ENCODE assay signal across 9 cellular contexts in genomic region chr5:40386293-40386692, GRCh38.
A peak's percentile ranks its signal among the peaks of the same experiment; 100 is the strongest.
DNase-seq lines count a peak whose midpoint lies in the region; ATAC-seq and TF ChIP-seq lines count a peak whose summit lies in the region.
"Had no signal": no experiment of that assay in that cellular context is flagged by ENCODE, and none has a peak within 500 bp of the region (broad histone marks: within the 10 kb centered on the region; RNA-seq: fewer than 3 reads in every experiment).

No MANE protein-coding gene starts in this region.

- TF ChIP-seq CTCF in RWPE2 (IDR thresholded peaks at IDR 0.05; ENCODE audit: poor library complexity, severe bottlenecking) (no peak), neutrophil (IDR thresholded peaks at IDR 0.05) (no peak)

- H3K9me3 ChIP-seq in RWPE2 (ENCODE audit: severe bottlenecking) (no peaks in the 10 kb centered on the region), neutrophil (no peaks in the 10 kb centered on the region)

- peaks cover 86% of the 10 kb centered on the region for H3K4me1 Mint-ChIP-seq in activated T-cell treated with anti-CD3 and anti-CD28 coated beads, Interleukin-2, amount 50 U/mL, for 4 hours (ENCODE audit: low read depth)

- peaks cover 47% of the 10 kb centered on the region for H3K4me1 ChIP-seq in RWPE2 (ENCODE audit: insufficient read depth, poor library complexity, severe bottlenecking)
- H3K4me1 ChIP-seq in neutrophil (ENCODE audit: control insufficient read depth in 1 of 2, insufficient read depth in 1 of 2, low read depth in 1 of 2, low read length in 1 of 2) = peaks cover 54 to 60% of the 10 kb centered on the region in 2 experiments

- H3K4me3 Mint-ChIP-seq in activated T-cell treated with anti-CD3 and anti-CD28 coated beads, Interleukin-2, amount 50 U/mL, for 4 hours = no peak overlapping the region

- H3K27ac ChIP-seq in RWPE2 (ENCODE audit: poor library complexity, severe bottlenecking) = peak overlapping the region; percentile 73
- H3K27ac ChIP-seq in neutrophil = peak overlapping the region; percentile 86
- H3K27ac ChIP-seq: C4-2B had no signal

- no peaks in the 10 kb centered on the region for H3K27me3 Mint-ChIP-seq in activated T-cell treated with anti-CD3 and anti-CD28 coated beads, Interleukin-2, amount 50 U/mL, for 4 hours (ENCODE audit: low read depth)

- DNase-seq in activated T-cell treated with anti-CD3 and anti-CD28 coated beads, Interleukin-2, amount 50 U/mL, for 4 hours = no peak
- DNase-seq in activated T-cell treated with anti-CD3 and anti-CD28 coated beads, Interleukin-2, amount 50 U/mL, for 1 hour = no peak
- DNase-seq in RWPE2 (ENCODE audit: low spot score) (no peak), NCI-H510A treated with DMSO at 0.1 percent for 48 hours (lab: John Stamatoyannopoulos, UW) (no peak), ureter (ENCODE audit: low spot score) (no peak), GM19238 (ENCODE audit: insufficient read length, low spot score) (no peak)

- H3K36me3 ChIP-seq in RWPE2 (ENCODE audit: low read depth) (no peaks in the 10 kb centered on the region), neutrophil (no peaks in the 10 kb centered on the region)

- peak; percentile 16 to 19 for ATAC-seq in activated T-cell treated with anti-CD3 and anti-CD28 coated beads, Interleukin-2, amount 50 U/mL, for 4 hours
- ATAC-seq in HG03039 (IDR thresholded peaks at IDR 0.05; ENCODE audit: unreplicated experiment) = peak; percentile 84
- no peak for ATAC-seq in RWPE2 (ENCODE audit: low read depth)

- no peaks in the 10 kb centered on the region for H3K36me3 Mint-ChIP-seq in activated T-cell treated with anti-CD3 and anti-CD28 coated beads, Interleukin-2, amount 50 U/mL, for 4 hours (ENCODE audit: insufficient read depth)

- H3K9me3 Mint-ChIP-seq in activated T-cell treated with anti-CD3 and anti-CD28 coated beads, Interleukin-2, amount 50 U/mL, for 4 hours = peaks cover 3% of the 10 kb centered on the region

- no peak overlapping the region for H3K4me3 ChIP-seq in RWPE2 (ENCODE audit: severe bottlenecking)
- H3K4me3 ChIP-seq in neutrophil (ENCODE audit: low read depth in 1 of 2, low read length in 1 of 2) = no peak overlapping the region

- H3K27me3 ChIP-seq in RWPE2 (ENCODE audit: insufficient read depth, poor library complexity, severe bottlenecking) (no peaks in the 10 kb centered on the region), neutrophil (no peaks in the 10 kb centered on the region)
